29 cellular contexts compared by ENCODE assay signal in genomic region chr3:165389064-165389463, GRCh38.
A peak's percentile ranks its signal among the peaks of the same experiment; 100 is the strongest.
DNase-seq lines count a peak whose midpoint lies in the region; ATAC-seq and TF ChIP-seq lines count a peak whose summit lies in the region.
"Had no signal": no experiment of that assay in that cellular context is flagged by ENCODE, and none has a peak within 500 bp of the region (broad histone marks: within the 10 kb centered on the region; RNA-seq: fewer than 3 reads in every experiment).

No MANE protein-coding gene starts in this region.

- TF ChIP-seq CTCF in fibroblast of villous mesenchyme (IDR thresholded peaks at IDR 0.05; ENCODE audit: insufficient read depth, low read depth, low read length) (no peak), coronary artery (IDR thresholded peaks at IDR 0.05) (no peak), colonic mucosa (IDR thresholded peaks at IDR 0.05) (no peak)

- H3K4me1 ChIP-seq in adipocyte (ENCODE audit: control insufficient read depth, insufficient read depth, low read length) (no peaks in the 10 kb centered on the region), colonic mucosa (no peaks in the 10 kb centered on the region)
- H3K4me1 ChIP-seq: HAP-1, thyroid gland had no signal

- intact Hi-C loops in colonic mucosa (cut with DNase I): no loop called here

- peak; percentile 14 for DNase-seq in H4 (ENCODE audit: low spot score)
- no peak for DNase-seq in adipocyte (ENCODE audit: low read depth)
- peak; percentile 11 for DNase-seq in fibroblast of villous mesenchyme (ENCODE audit: low read depth)
- peak; percentile 18 for DNase-seq in medulla oblongata (ENCODE audit: extremely low spot score)
- DNase-seq in coronary artery (ENCODE audit: low spot score): no peak
- no peak for DNase-seq in GM19240 (ENCODE audit: insufficient read length, low spot score)
- DNase-seq in colonic mucosa: no peak
- DNase-seq: activated CD4-positive, alpha-beta T cell treated with anti-CD3 and anti-CD28 coated beads, Interleukin-2, amount 50 U/mL, for 48 hours; activated CD4-positive, CD25-positive, alpha-beta regulatory T cell; aorta; mucosa of descending colon; NCI-H1105; NCI-H2029; NK-92 treated with Interleukin-12 subunit alpha and Interleukin-12 subunit beta, amount 100 ng/mL, for 24 hours; PC-3; SHP77; small intestine; stimulated activated CD8-positive, alpha-beta memory T cell treated with anti-CD3 and anti-CD28 coated beads, Interleukin-4, amount 100 ng/mL, for 48 hours; stimulated activated naive CD8-positive, alpha-beta T cell treated with anti-CD3 and anti-CD28 coated beads, Interleukin-15, amount 100 ng/mL, for 72 hours; T-helper 1 cell; thyroid gland had no signal

- H3K9me3 ChIP-seq in adipocyte (ENCODE audit: control insufficient read depth, low read length): peaks cover 8% of the 10 kb centered on the region
- H3K9me3 ChIP-seq in colonic mucosa: no peaks in the 10 kb centered on the region
- H3K9me3 ChIP-seq: HAP-1, mucosa of descending colon, thyroid gland had no signal

- no peak overlapping the region for H3K27ac ChIP-seq in coronary artery
- H3K27ac ChIP-seq in colonic mucosa: no peak overlapping the region
- H3K27ac ChIP-seq: C4-2B, cardiac muscle cell, epithelial cell of prostate, thyroid gland had no signal

- H3K36me3 ChIP-seq in adipocyte (ENCODE audit: control insufficient read depth, insufficient read depth, low read length, severe bottlenecking) (no peaks in the 10 kb centered on the region), colonic mucosa (no peaks in the 10 kb centered on the region)
- H3K36me3 ChIP-seq: cardiac muscle cell, HAP-1, thyroid gland had no signal

- H3K9ac ChIP-seq in adipocyte (ENCODE audit: low read length): peak overlapping the region; percentile 22
- no peak overlapping the region for H3K9ac ChIP-seq in colonic mucosa (ENCODE audit: low read depth in 2 of 2, low read length in 2 of 2)

- H3K27me3 ChIP-seq in adipocyte (replicated peaks; ENCODE audit: control insufficient read depth, insufficient read depth, low read length) (no peaks in the 10 kb centered on the region), colonic mucosa (no peaks in the 10 kb centered on the region)
- H3K27me3 ChIP-seq: cardiac muscle cell, thyroid gland had no signal

- H3K4me3 ChIP-seq in adipocyte (ENCODE audit: low read length): no peak overlapping the region
- no peak overlapping the region for H3K4me3 ChIP-seq in fibroblast of villous mesenchyme (ENCODE audit: low read depth, low read length)
- H3K4me3 ChIP-seq in coronary artery: no peak overlapping the region
- no peak overlapping the region for H3K4me3 ChIP-seq in colonic mucosa
- H3K4me3 ChIP-seq: cardiac muscle cell, HAP-1, K562, mucosa of descending colon, thyroid gland had no signal

- no peak for ATAC-seq in HG02798 (IDR thresholded peaks at IDR 0.05; ENCODE audit: poor library complexity, unreplicated experiment)
- ATAC-seq: activated naive CD4-positive, alpha-beta T cell treated with anti-CD3 and anti-CD28 coated beads, Interleukin-2, amount 50 U/mL, for 72 hours; K562; mucosa of descending colon; natural killer cell treated with Interleukin-12 subunit alpha and Interleukin-12 subunit beta and Interleukin-15 and Interleukin-18, amount 100 ng/mL, for 72 hours; PC-3; stimulated activated naive CD8-positive, alpha-beta T cell treated with anti-CD3 and anti-CD28 coated beads, Interleukin-15, amount 100 ng/mL, for 72 hours had no signal

Comparison
In these comparisons a context has a peak if more than half of its experiments do, and no peak if none do; other contexts are left out.
1. DNase-seq: peak in H4 (single experiment), fibroblast of villous mesenchyme (single experiment) and medulla oblongata (single experiment); none in adipocyte (single experiment), coronary artery (single experiment), GM19240 (single experiment) and colonic mucosa (single experiment).